Comparison of ENCODE assay signal across 20 cellular contexts in genomic region chr6:158574800-158575199, GRCh38.
"Had no signal": no experiment of that assay in that cellular context is flagged by ENCODE, and none has a peak within 500 bp of the region (broad histone marks: within the 10 kb centered on the region; RNA-seq: fewer than 3 reads in every experiment).

No MANE protein-coding gene starts in this region.

- H3K9me3 ChIP-seq: body of pancreas, lower lobe of right lung, prostate gland, spleen, tibial artery had no signal

- ATAC-seq: body of pancreas; foreskin keratinocyte; left lobe of liver; lower lobe of right lung; stimulated activated naive CD8-positive, alpha-beta T cell treated with anti-CD3 and anti-CD28 coated beads, Interleukin-15, Interleukin-2, amounts not matched to agents 100 U/mL and 50 U/mL, for 24 hours had no signal

- H3K27me3 Mint-ChIP-seq: activated naive CD4-positive, alpha-beta T cell treated with anti-CD3 and anti-CD28 coated beads, Interleukin-2, amount 50 U/mL, for 24 hours; naive B cell had no signal

- H3K4me1 ChIP-seq: prostate gland had no signal

- H3K4me3 Mint-ChIP-seq: activated naive CD4-positive, alpha-beta T cell treated with anti-CD3 and anti-CD28 coated beads, Interleukin-2, amount 50 U/mL, for 24 hours; naive B cell; neural progenitor cell had no signal

- H3K4me3 ChIP-seq: body of pancreas, cardiac muscle cell, lower lobe of right lung, neural progenitor cell, prostate gland, spleen, tibial artery had no signal

- DNase-seq: activated CD4-positive, alpha-beta T cell treated with anti-CD3 and anti-CD28 coated beads for 1 hour; activated gamma-delta T cell treated with Interleukin-2 at 50 U/mL for 16 hours; activated T-cell treated with anti-CD3 and anti-CD28 coated beads for 4 hours; anterior cingulate cortex; body of pancreas; foreskin keratinocyte; lower lobe of right lung; mesendoderm; naive B cell; spleen; stimulated activated CD4-positive, alpha-beta T cell treated with anti-CD3 and anti-CD28 coated beads, Interleukin-4, amount 100 ng/mL, for 24 hours; stimulated activated naive CD8-positive, alpha-beta T cell treated with anti-CD3 and anti-CD28 coated beads, Interleukin-15, Interleukin-2, amounts not matched to agents 100 U/mL and 50 U/mL, for 24 hours; substantia nigra; SW 1271; tibial artery had no signal

- H3K27me3 ChIP-seq: body of pancreas, cardiac muscle cell, foreskin keratinocyte, neural progenitor cell, spleen, tibial artery had no signal

- H3K9me3 Mint-ChIP-seq: activated naive CD4-positive, alpha-beta T cell treated with anti-CD3 and anti-CD28 coated beads, Interleukin-2, amount 50 U/mL, for 24 hours had no signal

- H3K27ac ChIP-seq: foreskin keratinocyte, lower lobe of right lung, neural progenitor cell, prostate gland, spleen, tibial artery had no signal

- H3K27ac Mint-ChIP-seq: activated naive CD4-positive, alpha-beta T cell treated with anti-CD3 and anti-CD28 coated beads, Interleukin-2, amount 50 U/mL, for 24 hours; neural progenitor cell had no signal

- H3K36me3 ChIP-seq: neural progenitor cell, prostate gland had no signal
